ENCODE assay signal across 2 cellular contexts in genomic region chr7:43869898-43870240, GRCh38.
TF ChIP-seq lines count a peak whose summit lies in the region.

No MANE protein-coding gene starts in this region.

TF ChIP-seq in HEK293, 187 proteins besides CTCF, POLR2A, EP300 and RAD21:
- TF ChIP-seq PATZ1 (tag by site-specific recombination; IDR thresholded peaks at IDR 0.05) (no peak), ZNF423 (tag by site-specific recombination; IDR thresholded peaks at IDR 0.05) (no peak), ZBTB8A (tag by site-specific recombination; IDR thresholded peaks at IDR 0.05) (0 out of 2 replicates have a peak, but pooled peaks have one; percentile 1), BCL6B (tag by site-specific recombination; IDR thresholded peaks at IDR 0.05) (no peak), ZNF558 (tag by site-specific recombination; IDR thresholded peaks at IDR 0.05) (no peak), ZNF23 (tag by site-specific recombination; IDR thresholded peaks at IDR 0.05; ENCODE audit: borderline replicate concordance) (no peak)
- TF ChIP-seq, protein P1, sequence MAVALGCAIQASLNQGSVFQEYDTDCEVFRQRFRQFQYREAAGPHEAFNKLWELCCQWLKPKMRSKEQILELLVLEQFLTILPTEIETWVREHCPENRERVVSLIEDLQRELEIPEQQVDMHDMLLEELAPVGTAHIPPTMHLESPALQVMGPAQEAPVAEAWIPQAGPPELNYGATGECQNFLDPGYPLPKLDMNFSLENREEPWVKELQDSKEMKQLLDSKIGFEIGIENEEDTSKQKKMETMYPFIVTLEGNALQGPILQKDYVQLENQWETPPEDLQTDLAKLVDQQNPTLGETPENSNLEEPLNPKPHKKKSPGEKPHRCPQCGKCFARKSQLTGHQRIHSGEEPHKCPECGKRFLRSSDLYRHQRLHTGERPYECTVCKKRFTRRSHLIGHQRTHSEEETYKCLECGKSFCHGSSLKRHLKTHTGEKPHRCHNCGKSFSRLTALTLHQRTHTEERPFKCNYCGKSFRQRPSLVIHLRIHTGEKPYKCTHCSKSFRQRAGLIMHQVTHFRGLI (tag by site-specific recombination; IDR thresholded peaks at IDR 0.05), result peak; percentile 3; the same call in 1 of the 2 replicates

TF ChIP-seq in HepG2, 621 proteins besides CTCF, POLR2A, EP300 and RAD21:
- TF ChIP-seq RORA (CRISPR knock-in tag; IDR thresholded peaks at IDR 0.05), result no peak
- TF ChIP-seq SIX4 (CRISPR knock-in tag; IDR thresholded peaks at IDR 0.05), result no peak
- TF ChIP-seq CEBPG (CRISPR knock-in tag; IDR thresholded peaks at IDR 0.05), result 0 out of 2 replicates have a peak, but pooled peaks have one; percentile 5
- 0 out of 2 replicates have a peak, but pooled peaks have one; percentile 53 for TF ChIP-seq TEF (CRISPR knock-in tag; IDR thresholded peaks at IDR 0.05)
- no peak for TF ChIP-seq ZNF567 (CRISPR knock-in tag; IDR thresholded peaks at IDR 0.05; ENCODE audit: borderline replicate concordance)
- no peak for TF ChIP-seq SPEN (CRISPR knock-in tag; IDR thresholded peaks at IDR 0.05; ENCODE audit: low read depth)
- TF ChIP-seq HMGXB4 (CRISPR knock-in tag; IDR thresholded peaks at IDR 0.05; ENCODE audit: borderline replicate concordance in 1 of 2, low read depth in 1 of 2), result 0 out of 4 replicates have a peak, but pooled peaks of 1 of the 2 experiments have one; percentile 3
- 0 out of 2 replicates have a peak, but pooled peaks have one; percentile 7 for TF ChIP-seq ZNF670 (CRISPR knock-in tag; IDR thresholded peaks at IDR 0.05; ENCODE audit: borderline replicate concordance)
- TF ChIP-seq, protein P2, sequence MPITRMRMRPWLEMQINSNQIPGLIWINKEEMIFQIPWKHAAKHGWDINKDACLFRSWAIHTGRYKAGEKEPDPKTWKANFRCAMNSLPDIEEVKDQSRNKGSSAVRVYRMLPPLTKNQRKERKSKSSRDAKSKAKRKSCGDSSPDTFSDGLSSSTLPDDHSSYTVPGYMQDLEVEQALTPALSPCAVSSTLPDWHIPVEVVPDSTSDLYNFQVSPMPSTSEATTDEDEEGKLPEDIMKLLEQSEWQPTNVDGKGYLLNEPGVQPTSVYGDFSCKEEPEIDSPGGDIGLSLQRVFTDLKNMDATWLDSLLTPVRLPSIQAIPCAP (CRISPR knock-in tag; IDR thresholded peaks at IDR 0.05; ENCODE audit: low read depth), result 0 out of 2 replicates have a peak, but pooled peaks have one; percentile 23
- TF ChIP-seq ZIK1 (CRISPR knock-in tag; IDR thresholded peaks at IDR 0.05; ENCODE audit: borderline replicate concordance, low read depth), result no peak
